In genomic region chr11:47454251-47454650, GRCh38 we compare ENCODE assay signal across 8 cellular contexts. TPM values are rescaled to one million over a fixed set of nuclear protein-coding genes. Genes with fewer than 3 reads are reported as not detected.
DNase-seq lines count a peak whose midpoint lies in the region; ATAC-seq, FAIRE-seq and TF ChIP-seq lines count a peak whose summit lies in the region.
"Not testable (repeated sequence)": the region's sequence is repeated elsewhere in the genome, so short reads cannot be mapped to it uniquely, and the experiment has no call there.

No MANE protein-coding gene starts in this region.

- H3K27ac ChIP-seq in A549, result not testable (repeated sequence)

- DNase-seq in A549 (ENCODE audit: low read depth in 1 of 2, low spot score in 1 of 2) (peak; percentile 67 to 86), HuH-7 (ENCODE audit: low spot score) (peak; percentile 85), NCI-H82 treated with DMSO at 0.1 percent for 48 hours (lab: John Stamatoyannopoulos, UW; ENCODE audit: unreplicated experiment) (peak; percentile 31), iris pigment epithelial cell (ENCODE audit: low read depth) (peak; percentile 84)
- peak; percentile 73 for DNase-seq in activated CD4-positive, alpha-beta T cell treated with anti-CD3 and anti-CD28 coated beads for 48 hours
- DNase-seq in central memory CD4-positive, alpha-beta T cell, result peak; percentile 58
- DNase-seq in stimulated activated CD4-positive, alpha-beta T cell treated with anti-CD3 and anti-CD28 coated beads, Interleukin-12 subunit alpha, Interleukin-12 subunit beta, amount 100 ng/mL, for 24 hours (ENCODE audit: low read depth in 2 of 2), result peak; percentile 35 to 42

- H3K9me3 ChIP-seq in A549, result not testable (repeated sequence)

- not testable (repeated sequence) for TF ChIP-seq POLR2A in A549 (IDR thresholded peaks at IDR 0.05; ENCODE audit: low read length)

- TF ChIP-seq RAD21 in A549 (conservative IDR thresholded peaks at IDR 0.05 in 1 of 2, IDR thresholded peaks at IDR 0.05 in 1 of 2), result peak; percentile 67 to 74

- TF ChIP-seq EP300 in A549 (IDR thresholded peaks at IDR 0.05), result not testable (repeated sequence)

- not testable (repeated sequence) for H3K4me3 ChIP-seq in A549

- not testable (repeated sequence) for FAIRE-seq in A549 (lab: Jason Lieb, UNC)

- 21% methylated on average over 7 of the region's 7 CpGs for WGBS in A549 (ENCODE audit: missing lambda C conversion rate)

- POLR2A ChIA-PET in A549 (lab: Yijun Ruan, JAX), result interaction anchor here (0.6 kb wide), 1 partner anchor 660 kb away, joined by 4 read pairs; no protein-coding TSS in a partner anchor

- H3K4me1 ChIP-seq in A549, result not testable (repeated sequence)

- ATAC-seq in A549 (peak; percentile 94 to 96), GM18499 (IDR thresholded peaks at IDR 0.05; ENCODE audit: insufficient read depth, unreplicated experiment) (peak; percentile 79)

- not testable (repeated sequence) for H3K4me2 ChIP-seq in A549

- CTCF ChIA-PET in A549 (lab: Yijun Ruan, JAX), result interaction anchor here (0.6 to 3.9 kb wide), 27 partner anchors 8 to 1367 kb away, joined by 3 to 48 read pairs (median 3); partner anchors contain the start of gene PSMC3

- peak; percentile 73 for TF ChIP-seq CTCF in A549 (IDR thresholded peaks at IDR 0.05)

TF ChIP-seq in A549, 52 proteins besides CTCF, POLR2A, EP300 and RAD21:
- TF ChIP-seq, protein P1, sequence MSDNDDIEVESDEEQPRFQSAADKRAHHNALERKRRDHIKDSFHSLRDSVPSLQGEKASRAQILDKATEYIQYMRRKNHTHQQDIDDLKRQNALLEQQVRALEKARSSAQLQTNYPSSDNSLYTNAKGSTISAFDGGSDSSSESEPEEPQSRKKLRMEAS (IDR thresholded peaks at IDR 0.05), result 0 out of 2 replicates have a peak, but pooled peaks have one; percentile 14
- peak; percentile 20 to 59; a peak in 3 of 4 replicates for TF ChIP-seq CEBPB (IDR thresholded peaks at IDR 0.05)
- TF ChIP-seq SMC3 (IDR thresholded peaks at IDR 0.05), result peak; percentile 43; the same call in 2 of the 3 replicates

RNA-seq across cellular contexts. Expression of gene RAPSN, which starts 5.3 kb away (rescaled TPM):
- polyA plus RNA-seq in A549 (2011; rRNA removed), result 0.08 and 0.12 TPM in 2 replicates
- 0.09 and 0.11 TPM in 2 replicates for polyA plus RNA-seq in A549 (2012; cell fraction: cytosol; rRNA removed)
- polyA plus RNA-seq in A549 (2012; cell fraction: nucleus; rRNA removed), result 1.2 TPM in 2 replicates
- 0.17 to 0.26 TPM (median 0.21 TPM) in 3 replicates for polyA plus RNA-seq in A549 (2017; fragmentation: RNase III; extraction: RNeasy Plus Mini Kit Qiagen cat#74134 plus additional on column Dnase treatment)
- polyA minus RNA-seq in A549 (2011; rRNA and poly(A)+ RNA removed), result 0.49 and 0.91 TPM in 2 replicates

RNA-seq across cellular contexts. Expression of gene PSMC3, which starts 28.0 kb away (rescaled TPM):
- polyA plus RNA-seq in A549 (2011; rRNA removed), result 201 and 283 TPM in 2 replicates
- polyA plus RNA-seq in A549 (2012; cell fraction: cytosol; rRNA removed), result 199 and 231 TPM in 2 replicates
- 191 and 193 TPM in 2 replicates for polyA plus RNA-seq in A549 (2012; cell fraction: nucleus; rRNA removed)
- 342 to 383 TPM (median 371 TPM) in 3 replicates for polyA plus RNA-seq in A549 (2017; fragmentation: RNase III; extraction: RNeasy Plus Mini Kit Qiagen cat#74134 plus additional on column Dnase treatment)
- 120 and 124 TPM in 2 replicates for polyA minus RNA-seq in A549 (2011; rRNA and poly(A)+ RNA removed)

RNA-seq across cellular contexts. Expression of gene SLC39A13, which starts 45.9 kb away (rescaled TPM):
- polyA plus RNA-seq in A549 (2011; rRNA removed) (10.8 and 11.7 TPM in 2 replicates), A549 (2017; fragmentation: RNase III; extraction: RNeasy Plus Mini Kit Qiagen cat#74134 plus additional on column Dnase treatment) (29.7 to 35.4 TPM (median 35.2 TPM) in 3 replicates)
- polyA plus RNA-seq in A549 (2012; cell fraction: cytosol; rRNA removed), result 29.6 and 43.5 TPM in 2 replicates
- 101 and 127 TPM in 2 replicates for polyA plus RNA-seq in A549 (2012; cell fraction: nucleus; rRNA removed)
- 7.3 and 7.7 TPM in 2 replicates for polyA minus RNA-seq in A549 (2011; rRNA and poly(A)+ RNA removed)

Comparison
In these comparisons a context has a peak if more than half of its experiments do, and no peak if none do; other contexts are left out.
1. DNase-seq: peak in every context shown above with its lines; median percentile 85 in HuH-7; 84 in iris pigment epithelial cell; 76 in A549; 73 in activated CD4-positive, alpha-beta T cell treated with anti-CD3 and anti-CD28 coated beads for 48 hours; 58 in central memory CD4-positive, alpha-beta T cell; 38 in stimulated activated CD4-positive, alpha-beta T cell treated with anti-CD3 and anti-CD28 coated beads, Interleukin-12 subunit alpha, Interleukin-12 subunit beta, amount 100 ng/mL, for 24 hours; 31 in NCI-H82 treated with DMSO at 0.1 percent for 48 hours.